In genomic region chr9:26744362-26744965, GRCh38 we compare ENCODE assay signal across 8 cellular contexts.
DNase-seq lines count a peak whose midpoint lies in the region; ATAC-seq and FAIRE-seq lines count a peak whose summit lies in the region.

No MANE protein-coding gene starts in this region.

- DNase-seq in SKM-1 (lab: John Stamatoyannopoulos, UW; ENCODE audit: unreplicated experiment) (peak; percentile 13), SKM-1 treated with dmso at 0.1 percent for 144 hours (lab: John Stamatoyannopoulos, UW; ENCODE audit: unreplicated experiment) (no peak), NCI-H526 treated with DMSO at 0.1 percent for 48 hours (lab: John Stamatoyannopoulos, UW) (peak; percentile 7), pons (ENCODE audit: low spot score) (peak; percentile 39)

- ATAC-seq in HG03097 (IDR thresholded peaks at IDR 0.05; ENCODE audit: low FRiP score, unreplicated experiment) = no peak
- ATAC-seq in GM21447 (IDR thresholded peaks at IDR 0.05; ENCODE audit: unreplicated experiment) = no peak
- no peak for ATAC-seq in GM18861 (IDR thresholded peaks at IDR 0.05; ENCODE audit: unreplicated experiment)

- FAIRE-seq in endometrium (lab: Jason Lieb, UNC) = peak; percentile 92
